8 cellular contexts compared by ENCODE assay signal in genomic region chr1:145858937-145859490, GRCh38. TPM values are rescaled to one million over a fixed set of nuclear protein-coding genes. Genes with fewer than 3 reads are reported as not detected.
DNase-seq lines count a peak whose midpoint lies in the region; ATAC-seq, FAIRE-seq and TF ChIP-seq lines count a peak whose summit lies in the region.

Gene PIAS3 (minus strand): TSS chr1:145859081. CDS start chr1:145858990, 91 bp downstream.

- peaks cover 23% of the 10 kb centered on the region for H3K79me2 ChIP-seq in ACC112 (ENCODE audit: control insufficient read depth, insufficient read depth, low read length, unreplicated experiment)

- peak; percentile 87 for DNase-seq in NCI-H2171 treated with DMSO at 0.1 percent for 48 hours (lab: John Stamatoyannopoulos, UW)
- peak; percentile 100 for DNase-seq in WERI-Rb-1
- DNase-seq in breast epithelium (ENCODE audit: low spot score in 2 of 2) = peak; percentile 93 to 94
- DNase-seq in iPS-NIHi11 (ENCODE audit: low spot score) = peak; percentile 98
- DNase-seq in small intestine = peak; percentile 91

- intact Hi-C loops in breast epithelium (cut with DNase I; ENCODE audit: low total_unique reads) = loop anchor here (10.0 kb wide), 1 partner anchor 156 kb away; no protein-coding TSS in a partner anchor

- H3K36me3 ChIP-seq in ACC112 (ENCODE audit: insufficient read depth, low read length) (peaks cover 13% of the 10 kb centered on the region; the same call in 1 of the 2 replicates), WERI-Rb-1 (peaks cover 29% of the 10 kb centered on the region), breast epithelium (peaks cover 8% of the 10 kb centered on the region), small intestine (ENCODE audit: control insufficient read depth in 2 of 2, insufficient read depth in 2 of 2, low read length in 2 of 2) (peaks cover 0 to under 1% of the 10 kb centered on the region in 2 donors)

- WGBS in small intestine, 3 donors = 0 to 1% (median 0%) methylated on average over 31 to 36 of the region's 36 CpGs

- peak within 1 kb of the TSS; percentile 99 for H3K4me3 ChIP-seq in ACC112 (ENCODE audit: low read depth, low read length)
- peak within 1 kb of the TSS; percentile 94 for H3K4me3 ChIP-seq in WERI-Rb-1 (ENCODE audit: low read depth, low read length)
- peak within 1 kb of the TSS; percentile 78 to 83 (median 83) for H3K4me3 ChIP-seq in breast epithelium
- peak within 1 kb of the TSS; percentile 84 for H3K4me3 ChIP-seq in small intestine (ENCODE audit: low read depth in 1 of 2, low read length in 2 of 2)

- H3K9me3 ChIP-seq in WERI-Rb-1 (ENCODE audit: severe bottlenecking) = no peaks in the 10 kb centered on the region
- H3K9me3 ChIP-seq in breast epithelium = no peaks in the 10 kb centered on the region
- no peaks in the 10 kb centered on the region for H3K9me3 ChIP-seq in small intestine (ENCODE audit: control insufficient read depth, low read depth)

- no peaks in the 10 kb centered on the region for H3K27me3 ChIP-seq in ACC112 (ENCODE audit: insufficient read depth, low read length)
- H3K27me3 ChIP-seq in WERI-Rb-1 (ENCODE audit: insufficient read depth, low read depth, severe bottlenecking) = no peaks in the 10 kb centered on the region
- H3K27me3 ChIP-seq in breast epithelium = no peaks in the 10 kb centered on the region
- H3K27me3 ChIP-seq in small intestine (ENCODE audit: control insufficient read depth in 2 of 2, insufficient read depth in 2 of 2, low read length in 2 of 2) = no peaks in the 10 kb centered on the region

- TF ChIP-seq POLR2A in breast epithelium (IDR thresholded peaks at IDR 0.05) = no peak

- H3K4me1 ChIP-seq in ACC112 (ENCODE audit: control insufficient read depth, insufficient read depth, low read length, unreplicated experiment) = peaks cover 14% of the 10 kb centered on the region
- peaks cover 0 to 10% of the 10 kb centered on the region in 2 donors for H3K4me1 ChIP-seq in breast epithelium
- H3K4me1 ChIP-seq in small intestine (ENCODE audit: control insufficient read depth in 2 of 2, insufficient read depth in 1 of 2, low read depth in 1 of 2, low read length in 1 of 2) = peaks cover 2 to 6% of the 10 kb centered on the region in 2 donors

- H3K27ac ChIP-seq in ACC112 (ENCODE audit: low read depth, low read length) (peak within 1 kb of the TSS; percentile 53), WERI-Rb-1 (peak within 1 kb of the TSS; percentile 92), breast epithelium (peak within 1 kb of the TSS; percentile 92 to 94), small intestine (ENCODE audit: low read depth in 1 of 2, low read length in 1 of 2) (peak within 1 kb of the TSS; percentile 54 to 89)

- ATAC-seq in GM18868 (IDR thresholded peaks at IDR 0.05; ENCODE audit: unreplicated experiment) (peak; percentile 89), HG03103 (IDR thresholded peaks at IDR 0.05; ENCODE audit: low read depth, unreplicated experiment) (peak; percentile 72)

- TF ChIP-seq CTCF in WERI-Rb-1 (IDR thresholded peaks at IDR 0.05; ENCODE audit: low read depth, low read length) = no peak
- TF ChIP-seq CTCF in breast epithelium (IDR thresholded peaks at IDR 0.05) = no peak

- FAIRE-seq in small intestine (lab: Jason Lieb, UNC) = no peak

- H2AFZ ChIP-seq in ACC112 (ENCODE audit: low read length, unreplicated experiment) = peak within 1 kb of the TSS; percentile 95

RNA-seq across cellular contexts. Expression of gene PIAS3, which starts in this region (rescaled TPM):
- 10 to 100 TPM; 14.1 to 53.3 (median 31.8) TPM for total RNA-seq in breast epithelium
- polyA plus RNA-seq in small intestine = 10 to 100 TPM in 1 of 3 donors, 1 to 10 TPM in 2; 5.9 to 10.1 (median 8.3) TPM

Comparison
In these comparisons a context has a peak if more than half of its experiments do, and no peak if none do; other contexts are left out.
1. Peak in every context shown above with its lines: DNase-seq, ATAC-seq, H3K4me3 ChIP-seq and H3K27ac ChIP-seq.